13 cellular contexts compared by ENCODE assay signal in the genomic region with DNA sequence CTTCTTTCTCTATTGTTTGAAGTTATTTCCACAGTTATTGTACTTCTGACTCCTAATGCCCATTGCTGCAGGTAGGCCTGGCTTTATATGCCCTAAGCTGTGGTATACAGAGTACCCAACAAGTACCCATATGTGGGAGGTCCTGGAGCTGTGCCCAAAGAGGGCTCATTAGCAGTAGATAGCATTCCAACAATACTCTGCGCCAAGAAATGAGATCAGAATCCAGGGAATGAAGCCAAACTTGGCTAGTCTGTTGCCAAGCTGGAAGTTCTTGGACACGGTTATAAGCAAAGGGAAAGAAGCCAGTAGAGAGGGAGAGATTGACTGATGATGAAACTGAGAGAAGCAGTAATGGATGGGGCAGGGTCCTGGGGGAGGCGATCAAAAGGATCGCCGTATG. TPM values are rescaled to one million over a fixed set of nuclear protein-coding genes. Genes with fewer than 3 reads are reported as not detected.
DNase-seq lines count a peak whose midpoint lies in the region; ATAC-seq and TF ChIP-seq lines count a peak whose summit lies in the region.
"Had no signal": no experiment of that assay in that cellular context is flagged by ENCODE, and none has a peak within 500 bp of the region (broad histone marks: within the 10 kb centered on the region; RNA-seq: fewer than 3 reads in every experiment).

No MANE protein-coding gene starts in this region.

- no peak overlapping the region for H3K4me3 ChIP-seq in prostate gland
- no peak overlapping the region for H3K4me3 ChIP-seq in CD4-positive, alpha-beta memory T cell (ENCODE audit: low read length in 2 of 2)

- H3K36me3 ChIP-seq in prostate gland = no peaks in the 10 kb centered on the region
- no peaks in the 10 kb centered on the region for H3K36me3 ChIP-seq in CD4-positive, alpha-beta memory T cell (ENCODE audit: insufficient read depth, low read length)
- H3K36me3 ChIP-seq: neutrophil had no signal

- H3K36me3 Mint-ChIP-seq in CD4-positive, alpha-beta memory T cell = no peaks in the 10 kb centered on the region
- H3K36me3 Mint-ChIP-seq in endothelial cell (ENCODE audit: low read depth, unreplicated experiment) = peaks cover 4% of the 10 kb centered on the region
- H3K36me3 Mint-ChIP-seq in activated CD4-positive, alpha-beta T cell treated with anti-CD3 and anti-CD28 coated beads, Interleukin-2, amount 10 ng/mL, durations not matched to agents 7 days and 5 days (ENCODE audit: low read depth) = no peaks in the 10 kb centered on the region

- H3K9me3 Mint-ChIP-seq in CD4-positive, alpha-beta memory T cell = peaks cover 0 to 6% (median under 1%) of the 10 kb centered on the region in 8 donors
- H3K9me3 Mint-ChIP-seq in endothelial cell (ENCODE audit: unreplicated experiment) = no peaks in the 10 kb centered on the region
- H3K9me3 Mint-ChIP-seq in activated CD4-positive, alpha-beta T cell treated with anti-CD3 and anti-CD28 coated beads, Interleukin-2, amount 10 ng/mL, durations not matched to agents 7 days and 5 days = peaks cover 3% of the 10 kb centered on the region

- H3K27me3 Mint-ChIP-seq in CD4-positive, alpha-beta memory T cell = peaks cover 2 to 5% of the 10 kb centered on the region in 2 donors
- H3K27me3 Mint-ChIP-seq in endothelial cell (ENCODE audit: unreplicated experiment) = no peaks in the 10 kb centered on the region
- H3K27me3 Mint-ChIP-seq in activated CD4-positive, alpha-beta T cell treated with anti-CD3 and anti-CD28 coated beads, Interleukin-2, amount 10 ng/mL, durations not matched to agents 7 days and 5 days = no peaks in the 10 kb centered on the region

- H3K27me3 ChIP-seq in prostate gland (replicated peaks; ENCODE audit: insufficient read depth) = no peaks in the 10 kb centered on the region
- no peaks in the 10 kb centered on the region for H3K27me3 ChIP-seq in CD4-positive, alpha-beta memory T cell (ENCODE audit: insufficient read depth, low read length)
- H3K27me3 ChIP-seq: neutrophil had no signal

- POLR2A ChIA-PET in CD4-positive, alpha-beta memory T cell (lab: Charles Lee; ENCODE audit: partially characterized antibody) = no interaction called here
- POLR2A ChIA-PET in activated CD4-positive, alpha-beta T cell treated with anti-CD3 and anti-CD28 coated beads, Interleukin-2, amount 10 ng/mL, durations not matched to agents 7 days and 5 days (lab: Charles Lee) = no interaction called here

- H3K4me1 ChIP-seq in prostate gland (replicated peaks) = no peaks in the 10 kb centered on the region
- no peaks in the 10 kb centered on the region for H3K4me1 ChIP-seq in CD4-positive, alpha-beta memory T cell (ENCODE audit: insufficient read depth, low read length)

- no peak overlapping the region for H3K27ac ChIP-seq in prostate gland
- H3K27ac ChIP-seq in CD4-positive, alpha-beta memory T cell (ENCODE audit: low read depth, low read length) = no peak overlapping the region
- H3K27ac ChIP-seq: neutrophil had no signal

- peak; percentile 89 for ATAC-seq in SK-N-SH treated with all-trans-retinoic acid at 6 μM for 48 hours

- CTCF ChIA-PET in CD4-positive, alpha-beta memory T cell (lab: Charles Lee; ENCODE audit: partially characterized antibody) = no interaction called here
- CTCF ChIA-PET in activated CD4-positive, alpha-beta T cell treated with anti-CD3 and anti-CD28 coated beads, Interleukin-2, amount 10 ng/mL, durations not matched to agents 7 days and 5 days (lab: Charles Lee) = interaction anchor here (0.6 to 1.7 kb wide), 2 partner anchors 43 to 341 kb away, joined by 3 read pairs; no protein-coding TSS in a partner anchor

- intact Hi-C loops in head of caudate nucleus (cut with DNase I) (no loop called here), prostate gland (cut with DNase I) (no loop called here)
- intact Hi-C loops in CD4-positive, alpha-beta memory T cell (cut with micrococcal nuclease) = no loop called here

- no peak overlapping the region for H3K4me3 Mint-ChIP-seq in CD4-positive, alpha-beta memory T cell
- H3K4me3 Mint-ChIP-seq in endothelial cell (ENCODE audit: unreplicated experiment) = no peak overlapping the region
- H3K4me3 Mint-ChIP-seq in activated CD4-positive, alpha-beta T cell treated with anti-CD3 and anti-CD28 coated beads, Interleukin-2, amount 10 ng/mL, durations not matched to agents 7 days and 5 days = no peak overlapping the region
- H3K4me3 Mint-ChIP-seq: H9; stimulated activated naive CD8-positive, alpha-beta T cell treated with anti-CD3 and anti-CD28 coated beads, Interleukin-15, Interleukin-2, amounts not matched to agents 100 ng/mL and 50 ng/mL, for 24 hours had no signal

- WGBS in prostate gland = 21% methylated on average over 5 of the region's 5 CpGs

- H3K27ac Mint-ChIP-seq in CD4-positive, alpha-beta memory T cell = no peak overlapping the region
- H3K27ac Mint-ChIP-seq in endothelial cell (ENCODE audit: unreplicated experiment) = no peak overlapping the region
- no peak overlapping the region for H3K27ac Mint-ChIP-seq in activated CD4-positive, alpha-beta T cell treated with anti-CD3 and anti-CD28 coated beads, Interleukin-2, amount 10 ng/mL, durations not matched to agents 7 days and 5 days
- H3K27ac Mint-ChIP-seq: H9; stimulated activated naive CD8-positive, alpha-beta T cell treated with anti-CD3 and anti-CD28 coated beads, Interleukin-15, Interleukin-2, amounts not matched to agents 100 ng/mL and 50 ng/mL, for 24 hours had no signal

- H3K9me3 ChIP-seq in prostate gland = no peaks in the 10 kb centered on the region
- no peaks in the 10 kb centered on the region for H3K9me3 ChIP-seq in CD4-positive, alpha-beta memory T cell (ENCODE audit: control insufficient read depth in 1 of 2, low read length in 2 of 2)
- H3K9me3 ChIP-seq: neutrophil had no signal

- H3K4me1 Mint-ChIP-seq in CD4-positive, alpha-beta memory T cell = no peaks in the 10 kb centered on the region
- no peaks in the 10 kb centered on the region for H3K4me1 Mint-ChIP-seq in endothelial cell (ENCODE audit: unreplicated experiment)
- H3K4me1 Mint-ChIP-seq in activated CD4-positive, alpha-beta T cell treated with anti-CD3 and anti-CD28 coated beads, Interleukin-2, amount 10 ng/mL, durations not matched to agents 7 days and 5 days = no peaks in the 10 kb centered on the region
- H3K4me1 Mint-ChIP-seq: H9 had no signal

- DNase-seq in EL = peak; percentile 86
- DNase-seq in head of caudate nucleus = peak in 36 of 42 donors; percentile 10 to 80 (median 48)
- peak; percentile 68 for DNase-seq in prostate gland (ENCODE audit: low spot score)
- DNase-seq in CD4-positive, alpha-beta memory T cell = no peak
- no peak for DNase-seq in endothelial cell (ENCODE audit: low spot score)
- DNase-seq in activated CD4-positive, alpha-beta T cell treated with anti-CD3 and anti-CD28 coated beads, Interleukin-2, amount 10 ng/mL, durations not matched to agents 7 days and 5 days = no peak
- DNase-seq in ecto neural progenitor cell (ENCODE audit: low spot score) = no peak
- DNase-seq: activated CD4-positive, CD25-positive, alpha-beta regulatory T cell; H9; NCI-H1436 had no signal

- TF ChIP-seq CTCF in prostate gland (IDR thresholded peaks at IDR 0.05) (no peak), endothelial cell (IDR thresholded peaks at IDR 0.05; ENCODE audit: unreplicated experiment) (no peak)

- no peak for TF ChIP-seq POLR2A in prostate gland (IDR thresholded peaks at IDR 0.05)

TF ChIP-seq in SK-N-SH treated with all-trans-retinoic acid at 6 μM for 48 hours, 23 proteins besides CTCF, POLR2A, EP300 and RAD21:
- peak; percentile 81 for TF ChIP-seq ISL1 (CRISPR knock-in tag; IDR thresholded peaks at IDR 0.05)
- TF ChIP-seq ZNF8 (CRISPR knock-in tag; IDR thresholded peaks at IDR 0.05) = no peak
- TF ChIP-seq, protein P1, sequence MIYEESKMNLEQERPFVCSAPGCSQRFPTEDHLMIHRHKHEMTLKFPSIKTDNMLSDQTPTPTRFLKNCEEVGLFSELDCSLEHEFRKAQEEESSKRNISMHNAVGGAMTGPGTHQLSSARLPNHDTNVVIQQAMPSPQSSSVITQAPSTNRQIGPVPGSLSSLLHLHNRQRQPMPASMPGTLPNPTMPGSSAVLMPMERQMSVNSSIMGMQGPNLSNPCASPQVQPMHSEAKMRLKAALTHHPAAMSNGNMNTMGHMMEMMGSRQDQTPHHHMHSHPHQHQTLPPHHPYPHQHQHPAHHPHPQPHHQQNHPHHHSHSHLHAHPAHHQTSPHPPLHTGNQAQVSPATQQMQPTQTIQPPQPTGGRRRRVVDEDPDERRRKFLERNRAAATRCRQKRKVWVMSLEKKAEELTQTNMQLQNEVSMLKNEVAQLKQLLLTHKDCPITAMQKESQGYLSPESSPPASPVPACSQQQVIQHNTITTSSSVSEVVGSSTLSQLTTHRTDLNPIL (CRISPR knock-in tag; IDR thresholded peaks at IDR 0.05; ENCODE audit: low read depth) = peak; percentile 64; the same call in 1 of the 2 replicates
- no peak for TF ChIP-seq ARNTL (CRISPR knock-in tag; IDR thresholded peaks at IDR 0.05; ENCODE audit: borderline replicate concordance, low read depth)
TF ChIP-seq in SK-N-SH treated with all-trans-retinoic acid at 6 μM for 48 hours: peak in this region for 2.

RNA-seq across cellular contexts. Expression of a gene that starts 29.7 kb away (rescaled TPM):
- 10 to 100 TPM; 16.6 to 57.9 TPM for total RNA-seq in prostate gland
- total RNA-seq in CD4-positive, alpha-beta memory T cell = 10 to 100 TPM; 16.8 to 17.1 TPM
- 1 to 10 TPM; 2.5 to 8.9 TPM for polyA plus RNA-seq in CD4-positive, alpha-beta memory T cell
- total RNA-seq in endothelial cell (ENCODE audit: unreplicated experiment) = 21.1 TPM
- total RNA-seq in activated CD4-positive, alpha-beta T cell treated with anti-CD3 and anti-CD28 coated beads, Interleukin-2, amount 10 ng/mL, durations not matched to agents 7 days and 5 days = 1 to 10 TPM; 3.1 to 3.6 TPM

Comparison
In these comparisons a context has a peak if more than half of its experiments do, and no peak if none do; other contexts are left out.
1. DNase-seq: peak in EL (single experiment), head of caudate nucleus (36 of 42) and prostate gland (single experiment); none in CD4-positive, alpha-beta memory T cell (0 of 5), endothelial cell (single experiment), activated CD4-positive, alpha-beta T cell treated with anti-CD3 and anti-CD28 coated beads, Interleukin-2, amount 10 ng/mL, durations not matched to agents 7 days and 5 days (single experiment) and ecto neural progenitor cell (single experiment).